ENCODE assay signal across 22 cellular contexts in the genomic region with DNA sequence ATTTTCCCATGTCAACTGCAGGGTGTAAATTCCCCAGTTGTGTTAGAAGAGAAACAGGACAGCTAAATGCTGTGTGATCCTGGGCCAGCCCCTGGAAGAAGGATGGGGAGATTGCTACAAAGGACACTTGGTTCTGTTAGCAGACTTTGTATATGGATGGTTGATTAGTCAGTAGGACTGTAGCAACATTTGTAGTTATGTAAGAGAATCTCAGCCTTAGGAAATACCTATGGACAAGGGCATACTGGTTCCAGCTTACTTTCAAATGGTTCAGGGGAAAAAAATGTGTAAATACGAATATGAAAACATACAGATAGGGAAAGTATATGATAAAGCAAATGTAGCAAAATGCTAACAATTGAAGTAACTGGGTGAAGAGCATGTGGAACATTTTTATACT.
"Had no signal": no experiment of that assay in that cellular context is flagged by ENCODE, and none has a peak within 500 bp of the region (broad histone marks: within the 10 kb centered on the region; RNA-seq: fewer than 3 reads in every experiment).

No MANE protein-coding gene starts in this region.

- H3K27ac ChIP-seq: body of pancreas, ovary, right lobe of liver, skin epidermis, thoracic aorta, vagina had no signal

- H3K9me3 ChIP-seq: body of pancreas, ovary, right lobe of liver, thoracic aorta, vagina had no signal

- H3K36me3 ChIP-seq: ovary, right lobe of liver, thoracic aorta, vagina had no signal

- DNase-seq: activated CD4-positive, alpha-beta T cell treated with anti-CD3 and anti-CD28 coated beads for 36 hours; activated CD4-positive, alpha-beta T cell treated with anti-CD3 and anti-CD28 coated beads, Interleukin-2, amount 50 U/mL, for 4 hours; activated CD4-positive, CD25-positive, alpha-beta regulatory T cell; activated effector memory CD4-positive, alpha-beta T cell treated with Interleukin-2 at 50 U/mL for 16 hours; activated naive CD4-positive, alpha-beta T cell treated with Interleukin-2 at 50 U/mL for 16 hours; activated T-cell treated with anti-CD3 and anti-CD28 coated beads for 4 hours; aorta; body of pancreas; cortex of kidney; effector memory CD8-positive, alpha-beta T cell; islet precursor cell; left cardiac atrium; left ventricle myocardium superior; naive B cell; ovary; right lobe of liver; stimulated activated CD4-positive, alpha-beta T cell treated with anti-CD3 and anti-CD28 coated beads, Interleukin-12 subunit alpha, Interleukin-12 subunit beta, amount 100 ng/mL, for 4 hours; stimulated activated CD4-positive, alpha-beta T cell treated with anti-CD3 and anti-CD28 coated beads, Interleukin-4, amount 100 ng/mL, for 1 hour; stimulated activated naive CD8-positive, alpha-beta T cell treated with anti-CD3 and anti-CD28 coated beads, Interleukin-15, Interleukin-2, amounts not matched to agents 100 U/mL and 50 U/mL, for 24 hours had no signal

- H3K4me3 ChIP-seq: body of pancreas, ovary, right lobe of liver, skin epidermis, thoracic aorta, vagina had no signal

- H3K27me3 ChIP-seq: body of pancreas, ovary, right lobe of liver, vagina had no signal

- H3K4me1 ChIP-seq: body of pancreas, right lobe of liver, vagina had no signal
